In genomic region chr5:139271201-139272027, GRCh38 we compare ENCODE assay signal across 10 cellular contexts. TPM values are rescaled to one million over a fixed set of nuclear protein-coding genes. Genes with fewer than 3 reads are reported as not detected.
DNase-seq lines count a peak whose midpoint lies in the region; ATAC-seq and TF ChIP-seq lines count a peak whose summit lies in the region.
"Had no signal": no experiment of that assay in that cellular context is flagged by ENCODE, and none has a peak within 500 bp of the region (broad histone marks: within the 10 kb centered on the region; RNA-seq: fewer than 3 reads in every experiment).

No MANE protein-coding gene starts in this region.

- no peak for ATAC-seq in GM19452 (IDR thresholded peaks at IDR 0.05; ENCODE audit: unreplicated experiment)
- ATAC-seq: activated naive CD8-positive, alpha-beta T cell treated with anti-CD3 and anti-CD28 coated beads, Interleukin-2, amount 50 U/mL, for 24 hours had no signal

- TF ChIP-seq CTCF in choroid plexus epithelial cell (conservative IDR thresholded peaks at IDR 0.05; ENCODE audit: low read depth, low read length), result no peak

- H3K4me3 ChIP-seq in choroid plexus epithelial cell (ENCODE audit: low read depth, low read length), result no peak overlapping the region
- H3K4me3 ChIP-seq: thoracic aorta had no signal

- peak; percentile 27 for DNase-seq in DMS 273 (lab: John Stamatoyannopoulos, UW; ENCODE audit: unreplicated experiment)
- DNase-seq in DMS 273 treated with DMSO at 0.1 percent for 48 hours (lab: John Stamatoyannopoulos, UW), result no peak
- peak; percentile 28 for DNase-seq in NCI-H446 treated with DMSO at 0.1 percent for 48 hours (lab: John Stamatoyannopoulos, UW)
- peak; percentile 86 for DNase-seq in choroid plexus epithelial cell (ENCODE audit: low read depth)
- DNase-seq in renal cortical epithelial cell (ENCODE audit: low read depth), result peak; percentile 93
- no peak for DNase-seq in NCI-H526 (lab: John Stamatoyannopoulos, UW)
- DNase-seq in putamen (ENCODE audit: low spot score), result no peak
- DNase-seq: activated naive CD8-positive, alpha-beta T cell treated with anti-CD3 and anti-CD28 coated beads, Interleukin-2, amount 50 U/mL, for 24 hours had no signal

RNA-seq across cellular contexts. Expression of gene MATR3, which starts 22.1 kb away (rescaled TPM):
- 280 and 486 TPM in 2 replicates for total RNA-seq in renal cortical epithelial cell

Comparison
In these comparisons a context has a peak if more than half of its experiments do, and no peak if none do; other contexts are left out.
1. DNase-seq: peak in DMS 273 (single experiment), NCI-H446 treated with DMSO at 0.1 percent for 48 hours (single experiment), choroid plexus epithelial cell (single experiment) and renal cortical epithelial cell (single experiment); none in DMS 273 treated with DMSO at 0.1 percent for 48 hours (single experiment), NCI-H526 (0 of 2) and putamen (single experiment).